1 cellular context compared by ENCODE assay signal in the genomic region with DNA sequence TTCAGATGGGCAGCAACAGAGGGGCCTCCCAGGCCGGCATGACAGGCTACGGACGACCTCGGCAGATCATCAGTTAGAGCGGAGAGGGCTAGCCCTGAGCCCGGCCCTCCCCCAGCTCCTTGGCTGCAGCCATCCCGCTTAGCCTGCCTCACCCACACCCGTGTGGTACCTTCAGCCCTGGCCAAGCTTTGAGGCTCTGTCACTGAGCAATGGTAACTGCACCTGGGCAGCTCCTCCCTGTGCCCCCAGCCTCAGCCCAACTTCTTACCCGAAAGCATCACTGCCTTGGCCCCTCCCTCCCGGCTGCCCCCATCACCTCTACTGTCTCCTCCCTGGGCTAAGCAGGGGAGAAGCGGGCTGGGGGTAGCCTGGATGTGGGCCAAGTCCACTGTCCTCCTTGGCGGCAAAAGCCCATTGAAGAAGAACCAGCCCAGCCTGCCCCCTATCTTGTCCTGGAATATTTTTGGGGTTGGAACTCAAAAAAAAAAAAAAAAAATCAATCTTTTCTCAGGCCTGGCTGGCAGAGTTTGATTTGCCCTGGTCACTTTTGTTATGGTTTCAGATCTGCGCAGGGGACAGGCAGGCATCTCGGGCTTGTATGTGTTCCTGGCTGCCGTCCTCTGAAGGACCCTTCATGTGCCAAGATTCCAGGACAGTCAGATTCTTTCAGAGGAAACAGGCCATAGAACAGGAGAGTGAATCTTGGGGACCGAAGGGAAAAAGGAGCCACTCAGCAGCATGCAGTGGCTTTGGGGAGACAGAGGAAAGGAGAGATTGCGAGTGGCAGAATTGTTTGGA.
TF ChIP-seq lines count a peak whose summit lies in the region.

No MANE protein-coding gene starts in this region.

TF ChIP-seq in WTC11, 78 proteins besides CTCF, POLR2A, EP300 and RAD21 (continued from another document):
- TF ChIP-seq ATF1 (CRISPR knock-in tag; IDR thresholded peaks at IDR 0.05) (no peak), ZNF263 (CRISPR knock-in tag; IDR thresholded peaks at IDR 0.05; ENCODE audit: low read depth) (no peak), GTF2I (CRISPR knock-in tag; conservative IDR thresholded peaks at IDR 0.05) (no peak), NR1H2 (CRISPR knock-in tag; IDR thresholded peaks at IDR 0.05) (no peak), ELF4 (CRISPR knock-in tag; IDR thresholded peaks at IDR 0.05; ENCODE audit: low read depth) (no peak), ZBTB21 (CRISPR knock-in tag; IDR thresholded peaks at IDR 0.05; ENCODE audit: borderline replicate concordance) (no peak), ESRRA (CRISPR knock-in tag; IDR thresholded peaks at IDR 0.05; ENCODE audit: borderline replicate concordance) (no peak), RORB (CRISPR knock-in tag; IDR thresholded peaks at IDR 0.05) (no peak)
- TF ChIP-seq, protein P1, sequence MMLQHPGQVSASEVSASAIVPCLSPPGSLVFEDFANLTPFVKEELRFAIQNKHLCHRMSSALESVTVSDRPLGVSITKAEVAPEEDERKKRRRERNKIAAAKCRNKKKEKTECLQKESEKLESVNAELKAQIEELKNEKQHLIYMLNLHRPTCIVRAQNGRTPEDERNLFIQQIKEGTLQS (CRISPR knock-in tag; conservative IDR thresholded peaks at IDR 0.05) = no peak
- TF ChIP-seq, protein P2, sequence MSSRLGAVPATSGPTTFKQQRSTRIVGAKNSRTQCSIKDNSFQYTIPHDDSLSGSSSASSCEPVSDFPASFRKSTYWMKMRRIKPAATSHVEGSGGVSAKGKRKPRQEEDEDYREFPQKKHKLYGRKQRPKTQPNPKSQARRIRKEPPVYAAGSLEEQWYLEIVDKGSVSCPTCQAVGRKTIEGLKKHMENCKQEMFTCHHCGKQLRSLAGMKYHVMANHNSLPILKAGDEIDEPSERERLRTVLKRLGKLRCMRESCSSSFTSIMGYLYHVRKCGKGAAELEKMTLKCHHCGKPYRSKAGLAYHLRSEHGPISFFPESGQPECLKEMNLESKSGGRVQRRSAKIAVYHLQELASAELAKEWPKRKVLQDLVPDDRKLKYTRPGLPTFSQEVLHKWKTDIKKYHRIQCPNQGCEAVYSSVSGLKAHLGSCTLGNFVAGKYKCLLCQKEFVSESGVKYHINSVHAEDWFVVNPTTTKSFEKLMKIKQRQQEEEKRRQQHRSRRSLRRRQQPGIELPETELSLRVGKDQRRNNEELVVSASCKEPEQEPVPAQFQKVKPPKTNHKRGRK (CRISPR knock-in tag; IDR thresholded peaks at IDR 0.05; ENCODE audit: borderline replicate concordance) = no peak
- TF ChIP-seq, protein P3, sequence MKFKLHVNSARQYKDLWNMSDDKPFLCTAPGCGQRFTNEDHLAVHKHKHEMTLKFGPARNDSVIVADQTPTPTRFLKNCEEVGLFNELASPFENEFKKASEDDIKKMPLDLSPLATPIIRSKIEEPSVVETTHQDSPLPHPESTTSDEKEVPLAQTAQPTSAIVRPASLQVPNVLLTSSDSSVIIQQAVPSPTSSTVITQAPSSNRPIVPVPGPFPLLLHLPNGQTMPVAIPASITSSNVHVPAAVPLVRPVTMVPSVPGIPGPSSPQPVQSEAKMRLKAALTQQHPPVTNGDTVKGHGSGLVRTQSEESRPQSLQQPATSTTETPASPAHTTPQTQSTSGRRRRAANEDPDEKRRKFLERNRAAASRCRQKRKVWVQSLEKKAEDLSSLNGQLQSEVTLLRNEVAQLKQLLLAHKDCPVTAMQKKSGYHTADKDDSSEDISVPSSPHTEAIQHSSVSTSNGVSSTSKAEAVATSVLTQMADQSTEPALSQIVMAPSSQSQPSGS (CRISPR knock-in tag; IDR thresholded peaks at IDR 0.05; ENCODE audit: borderline replicate concordance, low read depth) = no peak
- TF ChIP-seq, protein P4, sequence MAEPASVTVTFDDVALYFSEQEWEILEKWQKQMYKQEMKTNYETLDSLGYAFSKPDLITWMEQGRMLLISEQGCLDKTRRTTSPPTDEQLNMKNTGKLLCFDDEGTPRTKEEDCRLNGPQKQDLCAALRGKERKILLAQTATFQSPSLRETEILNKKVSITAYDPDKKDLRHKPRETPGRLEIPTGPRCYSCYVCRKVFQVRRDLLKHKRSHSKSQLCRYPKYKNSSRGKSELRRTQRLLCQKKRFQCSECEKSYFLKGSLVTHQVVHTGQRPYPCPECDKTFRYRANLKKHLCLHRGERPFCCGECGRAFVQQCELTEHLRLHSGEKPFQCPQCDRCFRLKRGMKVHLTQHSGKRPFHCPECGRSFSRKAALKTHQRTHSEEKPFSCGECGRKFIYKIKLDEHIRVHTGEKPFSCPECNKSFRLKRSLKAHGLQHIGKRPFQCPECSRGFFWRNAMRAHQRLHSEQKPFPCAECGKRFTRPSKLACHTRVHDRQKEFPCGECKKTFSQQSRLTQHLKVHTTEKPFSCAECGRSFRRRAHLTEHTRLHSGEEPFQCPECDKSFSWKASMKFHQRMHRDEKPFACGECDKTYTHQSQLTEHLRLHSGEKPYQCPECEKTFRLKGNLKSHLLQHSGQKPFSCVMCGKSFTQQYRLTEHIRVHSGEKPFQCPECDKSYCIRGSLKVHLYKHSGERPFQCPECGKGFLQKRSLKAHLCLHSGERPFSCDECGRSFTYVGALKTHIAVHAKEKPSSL (CRISPR knock-in tag; conservative IDR thresholded peaks at IDR 0.05) = no peak
